In the genomic region with DNA sequence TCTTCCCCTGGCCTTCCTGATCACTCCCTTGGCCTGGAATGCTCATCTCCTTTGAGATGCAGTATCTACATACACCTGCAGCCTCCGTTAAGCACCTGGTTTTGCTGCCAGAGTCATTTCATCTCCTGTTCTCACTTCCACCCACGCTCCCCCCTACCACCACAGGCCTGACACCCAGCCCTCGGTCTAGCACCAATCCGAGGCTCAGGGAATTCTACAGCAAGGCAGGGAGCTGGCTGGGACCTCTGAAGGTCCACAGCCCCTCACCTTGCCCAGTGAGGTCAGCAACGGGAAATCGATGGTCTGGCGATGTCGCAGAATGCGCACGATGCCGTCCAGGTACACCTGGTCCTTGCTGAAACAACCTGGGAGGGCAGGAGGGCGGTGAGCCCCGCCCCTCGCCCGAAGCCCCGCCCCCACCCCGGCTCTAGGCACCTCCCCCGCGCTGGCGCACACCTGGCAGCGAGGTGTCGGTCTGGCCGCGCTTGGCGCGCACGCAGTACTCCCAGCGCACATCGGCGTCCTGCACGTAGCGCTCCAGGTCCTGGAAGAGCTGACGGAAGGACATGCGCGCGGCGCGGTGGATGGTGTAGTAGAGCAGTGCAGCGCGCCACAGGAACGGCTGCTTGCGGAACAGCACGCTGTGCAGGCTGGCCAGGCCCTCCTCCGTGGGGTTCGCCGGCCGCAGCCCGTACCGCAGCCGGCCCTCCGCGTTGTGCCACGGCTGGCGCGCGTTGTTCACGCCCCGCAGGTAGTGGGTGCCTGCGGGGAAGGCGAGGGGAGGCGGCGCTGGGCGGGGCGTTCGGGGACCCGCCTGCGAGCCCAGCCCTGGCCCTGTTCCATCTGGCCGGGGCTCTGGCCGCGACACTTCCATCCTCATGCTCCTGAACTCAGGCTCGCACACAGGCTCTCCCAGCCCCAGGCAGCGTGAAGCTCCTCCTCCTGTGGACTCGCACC, we compare ENCODE assay signal across 8 cellular contexts. TPM values are rescaled to one million over a fixed set of nuclear protein-coding genes. Genes with fewer than 3 reads are reported as not detected.
DNase-seq lines count a peak whose midpoint lies in the region; ATAC-seq lines count a peak whose summit lies in the region.

No MANE protein-coding gene starts in this region.

- POLR2A ChIA-PET in activated CD4-positive, alpha-beta T cell treated with anti-CD3 and anti-CD28 coated beads for 36 hours (lab: Charles Lee): interaction anchor here (0.8 kb wide), 1 partner anchor 17 kb away, joined by 3 read pairs; no protein-coding TSS in a partner anchor

- H3K36me3 ChIP-seq in NT2/D1 (ENCODE audit: insufficient read depth, insufficient read length, low read length): peaks cover 42% of the 10 kb centered on the region

- peaks cover 29% of the 10 kb centered on the region for H3K4me1 ChIP-seq in NT2/D1 (ENCODE audit: insufficient read depth, insufficient read length)

- H3K9me3 Mint-ChIP-seq in activated CD4-positive, alpha-beta T cell treated with anti-CD3 and anti-CD28 coated beads for 36 hours (ENCODE audit: low read depth): no peaks in the 10 kb centered on the region

- peaks cover 37% of the 10 kb centered on the region for H3K27me3 Mint-ChIP-seq in activated CD4-positive, alpha-beta T cell treated with anti-CD3 and anti-CD28 coated beads for 36 hours

- H3K36me3 Mint-ChIP-seq in activated CD4-positive, alpha-beta T cell treated with anti-CD3 and anti-CD28 coated beads for 36 hours (ENCODE audit: low read depth): peaks cover 3% of the 10 kb centered on the region

- peak overlapping the region; percentile 77 for H3K9ac ChIP-seq in NT2/D1 (ENCODE audit: insufficient read length, low read depth)

- intact Hi-C loops in activated CD4-positive, alpha-beta T cell treated with anti-CD3 and anti-CD28 coated beads for 36 hours (cut with DNase I, micrococcal nuclease): no loop called here
- intact Hi-C loops in left ventricle myocardium superior (cut with micrococcal nuclease): no loop called here

- ATAC-seq in activated CD4-positive, alpha-beta T cell treated with anti-CD3 and anti-CD28 coated beads for 36 hours: peak; percentile 72
- ATAC-seq in left ventricle myocardium superior (peak; percentile 45), GM21390 (IDR thresholded peaks at IDR 0.05; ENCODE audit: unreplicated experiment) (no peak)

- peak; percentile 85 for DNase-seq in activated CD4-positive, alpha-beta T cell treated with anti-CD3 and anti-CD28 coated beads for 36 hours
- DNase-seq in activated CD4-positive, alpha-beta T cell treated with anti-CD3 and anti-CD28 coated beads for 1 hour: no peak
- DNase-seq in NT2/D1 (ENCODE audit: low read depth, low spot score) (peak; percentile 57), amniotic epithelial cell (ENCODE audit: low read depth) (peak; percentile 58), left ventricle myocardium superior (peak; percentile 82), renal cortical epithelial cell (ENCODE audit: low read depth) (peak; percentile 23), NCI-H2227 treated with DMSO at 0.1 percent for 48 hours (lab: John Stamatoyannopoulos, UW) (no peak)

- CTCF ChIA-PET in activated CD4-positive, alpha-beta T cell treated with anti-CD3 and anti-CD28 coated beads for 36 hours (lab: Charles Lee): interaction anchor here (1.0 to 5.3 kb wide), 7 partner anchors 7 to 270 kb away, joined by 4 to 39 read pairs (median 5); a partner anchor contains a TSS

- no peak overlapping the region for H3K27ac Mint-ChIP-seq in activated CD4-positive, alpha-beta T cell treated with anti-CD3 and anti-CD28 coated beads for 36 hours

- H3K4me3 Mint-ChIP-seq in activated CD4-positive, alpha-beta T cell treated with anti-CD3 and anti-CD28 coated beads for 36 hours: peak overlapping the region; percentile 43

- peaks cover 24% of the 10 kb centered on the region for H3K4me1 Mint-ChIP-seq in activated CD4-positive, alpha-beta T cell treated with anti-CD3 and anti-CD28 coated beads for 36 hours

- no peaks in the 10 kb centered on the region for H3K9me3 ChIP-seq in NT2/D1 (ENCODE audit: insufficient read depth, low read length)

- peaks cover 63% of the 10 kb centered on the region for H3K27me3 ChIP-seq in NT2/D1 (ENCODE audit: insufficient read depth, insufficient read length)

- H3K4me3 ChIP-seq in NT2/D1 (ENCODE audit: insufficient read length, low read depth): peak overlapping the region; percentile 44

RNA-seq across cellular contexts. Expression of a gene that starts 5.7 kb away (rescaled TPM):
- total RNA-seq in activated CD4-positive, alpha-beta T cell treated with anti-CD3 and anti-CD28 coated beads for 36 hours: 10 to 100 TPM; 28.8 to 30.4 TPM
- 12.4 TPM for total RNA-seq in left ventricle myocardium superior
- total RNA-seq in renal cortical epithelial cell: 3.3 and 10.7 TPM in 2 replicates

RNA-seq across cellular contexts. Expression of a gene that starts 7.7 kb away (rescaled TPM):
- total RNA-seq in activated CD4-positive, alpha-beta T cell treated with anti-CD3 and anti-CD28 coated beads for 36 hours: 10 to 100 TPM; 15.5 to 17.5 TPM
- total RNA-seq in left ventricle myocardium superior (125 TPM), renal cortical epithelial cell (26.2 and 27.1 TPM in 2 replicates)

RNA-seq across cellular contexts. Expression of a gene that starts 11.9 kb away (rescaled TPM):
- under 1 TPM in 1 of 2 experiments, not detected in 1; 0.16 TPM for total RNA-seq in activated CD4-positive, alpha-beta T cell treated with anti-CD3 and anti-CD28 coated beads for 36 hours
- total RNA-seq in left ventricle myocardium superior: 4.1 TPM
- 0.35 and 0.52 TPM in 2 replicates for total RNA-seq in renal cortical epithelial cell

RNA-seq across cellular contexts. Expression of a gene that starts 13.5 kb away (rescaled TPM):
- 10 to 100 TPM; 15.7 to 20.7 TPM for total RNA-seq in activated CD4-positive, alpha-beta T cell treated with anti-CD3 and anti-CD28 coated beads for 36 hours
- total RNA-seq in left ventricle myocardium superior (71.0 TPM), renal cortical epithelial cell (5.7 and 12.5 TPM in 2 replicates)

RNA-seq across cellular contexts. Expression of a gene that starts 13.9 kb away (rescaled TPM):
- 100 to 1,000 TPM in 1 of 2 experiments, 10 to 100 TPM in 1; 91.4 to 110 TPM for total RNA-seq in activated CD4-positive, alpha-beta T cell treated with anti-CD3 and anti-CD28 coated beads for 36 hours
- total RNA-seq in left ventricle myocardium superior: 35.7 TPM
- total RNA-seq in renal cortical epithelial cell: 39.2 and 56.0 TPM in 2 replicates

Comparison
In these comparisons a context has a peak if more than half of its experiments do, and no peak if none do; other contexts are left out.
1. DNase-seq: peak in activated CD4-positive, alpha-beta T cell treated with anti-CD3 and anti-CD28 coated beads for 36 hours (single experiment), NT2/D1 (single experiment), amniotic epithelial cell (single experiment), left ventricle myocardium superior (single experiment) and renal cortical epithelial cell (single experiment); none in activated CD4-positive, alpha-beta T cell treated with anti-CD3 and anti-CD28 coated beads for 1 hour (single experiment) and NCI-H2227 treated with DMSO at 0.1 percent for 48 hours (single experiment).